Comparison of ENCODE assay signal across 15 cellular contexts in genomic region chr6:155328539-155329459, GRCh38. TPM values are rescaled to one million over a fixed set of nuclear protein-coding genes. Genes with fewer than 3 reads are reported as not detected.
DNase-seq lines count a peak whose midpoint lies in the region; ATAC-seq and TF ChIP-seq lines count a peak whose summit lies in the region.
"Had no signal": no experiment of that assay in that cellular context is flagged by ENCODE, and none has a peak within 500 bp of the region (broad histone marks: within the 10 kb centered on the region; RNA-seq: fewer than 3 reads in every experiment).

No MANE protein-coding gene starts in this region.

- H3K9me2 ChIP-seq in SU-DHL-6 (replicated peaks; ENCODE audit: insufficient read depth, low read length): no peaks in the 10 kb centered on the region

- H3K18ac ChIP-seq in mesenchymal stem cell (ENCODE audit: low read depth in 1 of 2, low read length in 2 of 2): peak overlapping the region; percentile 56 to 58

- H3K27ac ChIP-seq in SU-DHL-6 (ENCODE audit: low read depth, low read length): no peak overlapping the region
- no peak overlapping the region for H3K27ac ChIP-seq in mesenchymal stem cell (ENCODE audit: low read length, poor library complexity, severe bottlenecking)
- H3K27ac ChIP-seq: SJCRH30 had no signal

- H3K79me1 ChIP-seq in mesenchymal stem cell (replicated peaks; ENCODE audit: low read length, poor library complexity, severe bottlenecking): no peaks in the 10 kb centered on the region

- H3K9me3 ChIP-seq in SU-DHL-6 (ENCODE audit: insufficient read depth, low read length) (no peaks in the 10 kb centered on the region), mesenchymal stem cell (ENCODE audit: control insufficient read depth, low read length) (no peaks in the 10 kb centered on the region)

- H3K27me3 ChIP-seq in SU-DHL-6 (ENCODE audit: low read length) (no peaks in the 10 kb centered on the region), mesenchymal stem cell (ENCODE audit: control insufficient read depth in 1 of 2, insufficient read depth in 1 of 2, low read length in 2 of 2) (no peaks in the 10 kb centered on the region)
- H3K27me3 ChIP-seq: SJCRH30 had no signal

- no peak overlapping the region for H3K14ac ChIP-seq in mesenchymal stem cell (ENCODE audit: low read length in 2 of 2)

- H3K23ac ChIP-seq in mesenchymal stem cell (ENCODE audit: low read length in 2 of 2): no peak overlapping the region

- DNase-seq in DMS153 (lab: John Stamatoyannopoulos, UW): peak; percentile 63
- DNase-seq in HuH-7 (ENCODE audit: low spot score): peak; percentile 50
- DNase-seq in mesenchymal stem cell: no peak
- no peak for DNase-seq in DMS79 treated with DMSO at 0.1 percent for 48 hours (lab: John Stamatoyannopoulos, UW)
- DNase-seq in GM19240 (ENCODE audit: insufficient read length, low spot score): no peak
- DNase-seq: activated CD4-positive, CD25-positive, alpha-beta regulatory T cell treated with anti-CD3 and anti-CD28 coated beads, Interleukin-2, amount 50 U/mL, for 72 hours; activated effector memory CD4-positive, alpha-beta T cell treated with anti-CD3 and anti-CD28 coated beads, Interleukin-2, amount 50 U/mL, for 16 hours; CD8-positive, alpha-beta T cell; erythroblast; NCI-H2171; right cardiac atrium; SJCRH30 had no signal

- no peak overlapping the region for H3K4me3 ChIP-seq in SU-DHL-6 (ENCODE audit: insufficient read depth, low read length, poor library complexity, severe bottlenecking)
- H3K4me3 ChIP-seq in mesenchymal stem cell (ENCODE audit: insufficient read depth in 1 of 2, low read depth in 1 of 2, low read length in 2 of 2): no peak overlapping the region
- H3K4me3 ChIP-seq: SJCRH30 had no signal

- H4K8ac ChIP-seq in mesenchymal stem cell (ENCODE audit: low read length): peak overlapping the region; percentile 12

- H2BK5ac ChIP-seq in mesenchymal stem cell (ENCODE audit: low read depth, low read length, poor library complexity, severe bottlenecking): no peak overlapping the region

- H3K36me3 ChIP-seq in SU-DHL-6 (ENCODE audit: low read length): no peaks in the 10 kb centered on the region
- no peaks in the 10 kb centered on the region for H3K36me3 ChIP-seq in mesenchymal stem cell (ENCODE audit: control insufficient read depth in 1 of 2, insufficient read depth in 2 of 2, low read depth in 1 of 2, low read length in 2 of 2)
- H3K36me3 ChIP-seq: SJCRH30 had no signal

- 88% methylated on average over 3 of the region's 6 CpGs for WGBS in mesenchymal stem cell

- peak overlapping the region; percentile 82 to 89 for H2BK12ac ChIP-seq in mesenchymal stem cell (ENCODE audit: low read length in 2 of 2)

- no peaks in the 10 kb centered on the region for H3F3A ChIP-seq in SU-DHL-6 (ENCODE audit: insufficient read depth)

- H2BK120ac ChIP-seq in mesenchymal stem cell (ENCODE audit: low read depth, low read length): peak overlapping the region; percentile 69

- H3K4me2 ChIP-seq in SU-DHL-6 (ENCODE audit: low read depth, low read length, poor library complexity, severe bottlenecking) (no peak overlapping the region), mesenchymal stem cell (ENCODE audit: low read length, poor library complexity, severe bottlenecking) (no peak overlapping the region)

- H2AFZ ChIP-seq in SU-DHL-6 (ENCODE audit: low read depth, low read length, severe bottlenecking) (peak overlapping the region; percentile 56), mesenchymal stem cell (ENCODE audit: low read depth, low read length) (peak overlapping the region; percentile 62)

- H2AK5ac ChIP-seq in mesenchymal stem cell (ENCODE audit: low read length, severe bottlenecking): no peak overlapping the region

- H4K91ac ChIP-seq in mesenchymal stem cell (ENCODE audit: low read length): peak overlapping the region; percentile 52

- ATAC-seq in HG02938 (IDR thresholded peaks at IDR 0.05; ENCODE audit: unreplicated experiment) (no peak), HG03159 (IDR thresholded peaks at IDR 0.05; ENCODE audit: unreplicated experiment) (no peak)
- ATAC-seq: CD8-positive, alpha-beta T cell; right cardiac atrium had no signal

- peak overlapping the region; percentile 34 to 35 for H3K4ac ChIP-seq in mesenchymal stem cell (ENCODE audit: low read depth in 1 of 2, low read length in 2 of 2)

- no peaks in the 10 kb centered on the region for H4K20me1 ChIP-seq in SU-DHL-6 (ENCODE audit: low read depth, low read length)

- no peak overlapping the region for H3K9ac ChIP-seq in SU-DHL-6 (ENCODE audit: low read length)
- peak overlapping the region; percentile 67 for H3K9ac ChIP-seq in mesenchymal stem cell (ENCODE audit: low read length)

- no peak for TF ChIP-seq CTCF in SU-DHL-6 (IDR thresholded peaks at IDR 0.05; ENCODE audit: insufficient read depth, low read length, poor library complexity, severe bottlenecking)

- H3K4me1 ChIP-seq in mesenchymal stem cell (ENCODE audit: control insufficient read depth, insufficient read depth, low read depth, low read length): peaks cover 1% of the 10 kb centered on the region
- H3K4me1 ChIP-seq: SJCRH30 had no signal

- H3K79me2 ChIP-seq in SU-DHL-6 (ENCODE audit: insufficient read depth, low read length): no peaks in the 10 kb centered on the region

- no peak overlapping the region for H2BK15ac ChIP-seq in mesenchymal stem cell (ENCODE audit: low read depth, poor library complexity, severe bottlenecking)

RNA-seq across cellular contexts. Expression of gene TFB1M, which starts 14.5 kb away (rescaled TPM):
- 69.5 TPM for polyA plus RNA-seq in mesenchymal stem cell (2013, experiment 1 of 2)
- polyA plus RNA-seq in mesenchymal stem cell (2013, experiment 2 of 2): 67.3 TPM

Comparison
In these comparisons a context has a peak if more than half of its experiments do, and no peak if none do; other contexts are left out.
1. DNase-seq: peak in DMS153 (single experiment) and HuH-7 (single experiment); none in mesenchymal stem cell (single experiment), DMS79 treated with DMSO at 0.1 percent for 48 hours (single experiment) and GM19240 (single experiment).